Comparison of ENCODE assay signal across 8 cellular contexts in genomic region chr5:38783011-38783551, GRCh38.
DNase-seq lines count a peak whose midpoint lies in the region; ATAC-seq and TF ChIP-seq lines count a peak whose summit lies in the region.

No MANE protein-coding gene starts in this region.

- H3K4me3 ChIP-seq in esophagus squamous epithelium (no peak overlapping the region), psoas muscle (no peak overlapping the region), dorsolateral prefrontal cortex (no peak overlapping the region)

- no peak overlapping the region for H3K4me3 Mint-ChIP-seq in natural killer cell

- H3K27me3 ChIP-seq in esophagus squamous epithelium (no peaks in the 10 kb centered on the region), psoas muscle (ENCODE audit: insufficient read depth in 3 of 3, low read length in 2 of 3) (no peaks in the 10 kb centered on the region), dorsolateral prefrontal cortex (no peaks in the 10 kb centered on the region)

- no peaks in the 10 kb centered on the region for H3K36me3 ChIP-seq in esophagus squamous epithelium
- H3K36me3 ChIP-seq in psoas muscle (ENCODE audit: insufficient read depth in 1 of 2, low read depth in 1 of 2): no peaks in the 10 kb centered on the region

- 22 to 24% methylated on average over 2 of the region's 2 CpGs for WGBS in esophagus squamous epithelium, 2 donors
- WGBS in psoas muscle, 3 donors: 43 to 54% (median 52%) methylated on average over 2 of the region's 2 CpGs

- H3K4me1 Mint-ChIP-seq in natural killer cell: no peaks in the 10 kb centered on the region

- TF ChIP-seq CTCF in esophagus squamous epithelium (IDR thresholded peaks at IDR 0.05): peak in 4 of 6 experiments; percentile 12 to 28 (median 24)
- peak; percentile 7 for TF ChIP-seq CTCF in psoas muscle (IDR thresholded peaks at IDR 0.05)
- no peak for TF ChIP-seq CTCF in dorsolateral prefrontal cortex (IDR thresholded peaks at IDR 0.05 in 54 of 56, conservative IDR thresholded peaks at IDR 0.05 in 2 of 56; ENCODE audit: low read depth in 1 of 56, partially characterized antibody in 56 of 56)
- no peak for TF ChIP-seq CTCF in natural killer cell (IDR thresholded peaks at IDR 0.05)

- peak; percentile 69 for DNase-seq in GF-D8 (lab: John Stamatoyannopoulos, UW)
- peak; percentile 99 for DNase-seq in NCI-H510A treated with DMSO at 0.1 percent for 48 hours (lab: John Stamatoyannopoulos, UW)
- DNase-seq in esophagus squamous epithelium (lab: John Stamatoyannopoulos, UW): no peak
- no peak for DNase-seq in psoas muscle
- no peak for DNase-seq in dorsolateral prefrontal cortex
- no peak for DNase-seq in natural killer cell
- no peak for DNase-seq in stimulated activated CD4-positive, alpha-beta T cell treated with anti-CD3 and anti-CD28 coated beads, Interleukin-4, amount 100 ng/mL, for 24 hours

- peaks cover 5 to 12% of the 10 kb centered on the region in 2 donors for H3K27me3 Mint-ChIP-seq in natural killer cell (ENCODE audit: low read depth in 2 of 2)

- peaks cover 2 to 6% of the 10 kb centered on the region in 2 donors for H3K9me3 Mint-ChIP-seq in natural killer cell

- intact Hi-C loops in esophagus squamous epithelium (cut with DNase I): no loop called here
- intact Hi-C loops in psoas muscle (cut with DNase I): no loop called here
- intact Hi-C loops in dorsolateral prefrontal cortex (cut with DNase I): loop anchor here in 1 of 2 donors (10.0 kb wide), 1 partner anchor 228 kb away; the partner anchor contains the start of gene LIFR
- intact Hi-C loops in natural killer cell (cut with micrococcal nuclease): no loop called here

- TF ChIP-seq POLR2A in esophagus squamous epithelium (IDR thresholded peaks at IDR 0.05): no peak

- H3K27ac Mint-ChIP-seq in natural killer cell: no peak overlapping the region

- H3K9me3 ChIP-seq in esophagus squamous epithelium (no peaks in the 10 kb centered on the region), psoas muscle (no peaks in the 10 kb centered on the region)

- H3K27ac ChIP-seq in esophagus squamous epithelium (peak overlapping the region in 3 of 4 donors; percentile 37 to 60 (median 59)), psoas muscle (no peak overlapping the region), dorsolateral prefrontal cortex (peak overlapping the region in 1 of 59 donors; percentile 42)

- H3K36me3 Mint-ChIP-seq in natural killer cell: no peaks in the 10 kb centered on the region

- ATAC-seq in psoas muscle (peak; percentile 77 to 85 (median 82)), natural killer cell (no peak), GM21423 (IDR thresholded peaks at IDR 0.05; ENCODE audit: unreplicated experiment) (no peak)

- peaks cover 0 to 33% (median 0%) of the 10 kb centered on the region in 3 donors for H3K4me1 ChIP-seq in esophagus squamous epithelium
- H3K4me1 ChIP-seq in psoas muscle: peaks cover 5% of the 10 kb centered on the region

Comparison
In these comparisons a context has a peak if more than half of its experiments do, and no peak if none do; other contexts are left out.
1. DNase-seq: peak in GF-D8 (single experiment) and NCI-H510A treated with DMSO at 0.1 percent for 48 hours (single experiment); none in esophagus squamous epithelium (single experiment), psoas muscle (0 of 2), dorsolateral prefrontal cortex (0 of 10), natural killer cell (single experiment) and stimulated activated CD4-positive, alpha-beta T cell treated with anti-CD3 and anti-CD28 coated beads, Interleukin-4, amount 100 ng/mL, for 24 hours (single experiment).
2. CTCF ChIP-seq: peak in esophagus squamous epithelium (4 of 6) and psoas muscle (single experiment); none in dorsolateral prefrontal cortex (0 of 56) and natural killer cell (single experiment).
3. ATAC-seq: peak in psoas muscle (4 of 4); none in natural killer cell (0 of 3) and GM21423 (single experiment).